25 cellular contexts compared by ENCODE assay signal in the genomic region with DNA sequence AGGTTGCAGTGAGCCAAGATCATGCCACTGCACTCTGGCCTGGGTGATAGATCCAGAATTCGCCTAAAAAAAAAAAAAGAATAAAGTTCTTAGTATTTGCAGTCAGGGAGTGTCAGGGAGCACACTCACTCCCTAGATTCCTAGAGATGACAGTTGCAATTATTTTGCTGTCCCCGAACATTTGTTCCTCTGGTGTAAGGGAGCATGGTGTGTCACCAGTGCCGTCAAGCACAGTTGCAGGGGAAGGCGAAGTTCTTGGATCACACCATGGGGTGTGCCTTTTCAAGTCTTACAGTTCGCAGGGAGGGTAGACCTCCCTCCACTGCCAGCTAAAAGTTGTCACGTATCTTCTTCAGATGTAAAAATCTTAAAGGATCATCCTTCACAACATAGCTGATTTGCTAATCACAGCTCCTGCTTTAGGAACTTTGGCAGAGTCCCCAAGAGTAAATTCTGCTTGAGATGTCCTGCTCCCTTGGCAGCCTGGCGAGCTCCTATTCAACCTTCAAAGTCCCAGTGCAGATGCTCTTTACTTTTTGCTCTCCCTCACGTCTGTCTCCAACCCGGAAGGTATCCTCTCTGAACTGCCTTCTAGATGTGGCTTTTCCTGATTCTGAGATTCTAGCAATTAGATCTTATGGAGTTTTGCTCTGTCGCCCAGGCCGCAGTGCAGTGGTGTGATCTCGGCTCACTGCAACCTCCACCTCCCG.
"Had no signal": no experiment of that assay in that cellular context is flagged by ENCODE, and none has a peak within 500 bp of the region (broad histone marks: within the 10 kb centered on the region; RNA-seq: fewer than 3 reads in every experiment).

No MANE protein-coding gene starts in this region.

- FAIRE-seq: frontal cortex had no signal

- DNase-seq: activated CD4-positive, alpha-beta T cell treated with anti-CD3 and anti-CD28 coated beads for 1 hour; activated CD4-positive, alpha-beta T cell treated with anti-CD3 and anti-CD28 coated beads, Interleukin-2, amount 10 ng/mL, durations not matched to agents 7 days and 5 days; activated CD8-positive, alpha-beta memory T cell treated with anti-CD3 and anti-CD28 coated beads, Interleukin-2, amount 10 ng/mL, durations not matched to agents 7 days and 5 days; activated CD8-positive, alpha-beta T cell treated with anti-CD3 and anti-CD28 coated beads, Interleukin-2, amount 10 ng/mL, durations not matched to agents 7 days and 5 days; activated naive CD8-positive, alpha-beta T cell treated with anti-CD3 and anti-CD28 coated beads, Interleukin-2, amount 50 U/mL, for 24 hours; activated T-cell treated with anti-CD3 and anti-CD28 coated beads, Interleukin-2, amount 50 U/mL, for 48 hours; dermis blood vessel endothelial cell; effector CD4-positive, alpha-beta T cell; glutamatergic neuron; islet precursor cell; left ventricle myocardium superior; mammary epithelial cell; naive thymus-derived CD8-positive, alpha-beta T cell; nucleus accumbens; spleen; stimulated activated naive CD4-positive, alpha-beta T cell; T-helper 17 cell; T1000 had no signal

- H3K4me3 ChIP-seq: breast epithelium, esophagus muscularis mucosa, hepatocyte, spleen, vagina had no signal

- H3K27me3 ChIP-seq: breast epithelium, esophagus muscularis mucosa, hepatocyte, spleen, vagina had no signal

- H3K79me2 ChIP-seq: hepatocyte had no signal

- H3K9me3 ChIP-seq: breast epithelium, esophagus muscularis mucosa, spleen, vagina had no signal

- ATAC-seq: activated CD8-positive, alpha-beta memory T cell treated with anti-CD3 and anti-CD28 coated beads, Interleukin-2, amount 10 ng/mL, durations not matched to agents 7 days and 5 days; activated CD8-positive, alpha-beta T cell treated with anti-CD3 and anti-CD28 coated beads, Interleukin-2, amount 10 ng/mL, durations not matched to agents 7 days and 5 days; activated naive CD8-positive, alpha-beta T cell treated with anti-CD3 and anti-CD28 coated beads, Interleukin-2, amount 50 U/mL, for 24 hours; naive thymus-derived CD8-positive, alpha-beta T cell; T-helper 17 cell; WTC11 had no signal

- H3K9ac ChIP-seq: parathyroid adenoma had no signal

- H3K27ac ChIP-seq: hepatocyte, vagina had no signal

- H2AFZ ChIP-seq: hepatocyte, parathyroid adenoma had no signal

- H3K36me3 ChIP-seq: breast epithelium, spleen, vagina had no signal

- H3K4me2 ChIP-seq: hepatocyte had no signal

- H3K4me1 ChIP-seq: breast epithelium had no signal
